In the genomic region with DNA sequence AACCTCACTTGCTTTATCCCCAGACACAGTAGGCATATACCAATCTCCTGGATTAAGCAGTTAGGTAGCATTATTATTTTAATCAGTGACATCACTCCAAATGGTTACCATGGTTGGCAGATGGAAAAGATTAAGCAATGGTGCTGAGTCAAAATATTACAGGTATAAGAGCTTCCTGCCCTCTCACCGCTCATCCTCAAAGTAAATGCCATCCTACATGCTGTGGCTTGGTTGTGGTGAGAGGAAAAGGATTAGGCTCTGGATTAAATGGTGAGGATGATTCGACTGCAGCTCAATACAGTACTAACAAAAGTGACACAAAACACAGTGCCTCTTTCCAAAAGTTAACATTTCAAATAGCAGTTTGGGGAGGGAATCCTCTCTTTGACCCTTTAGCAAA, we compare ENCODE assay signal across 22 cellular contexts.
"Had no signal": no experiment of that assay in that cellular context is flagged by ENCODE, and none has a peak within 500 bp of the region (broad histone marks: within the 10 kb centered on the region; RNA-seq: fewer than 3 reads in every experiment).

No MANE protein-coding gene starts in this region.

- H3K36me3 ChIP-seq: heart right ventricle, lower lobe of right lung, sigmoid colon, uterus had no signal

- H3K27ac Mint-ChIP-seq: activated CD4-positive, alpha-beta memory T cell treated with anti-CD3 and anti-CD28 coated beads, Interleukin-2, amount 10 ng/mL, durations not matched to agents 7 days and 5 days; activated CD4-positive, alpha-beta T cell treated with anti-CD3 and anti-CD28 coated beads, Interleukin-2, amount 10 ng/mL, durations not matched to agents 24 days and 14 days; activated naive CD8-positive, alpha-beta T cell treated with anti-CD3 and anti-CD28 coated beads, Interleukin-2, amount 50 U/mL, for 24 hours; naive B cell had no signal

- H3K27ac ChIP-seq: body of pancreas, esophagus squamous epithelium, heart right ventricle, lower lobe of right lung, sigmoid colon, testis, uterus had no signal

- H3K4me3 ChIP-seq: body of pancreas, esophagus squamous epithelium, heart right ventricle, lower lobe of right lung, sigmoid colon, smooth muscle cell, testis, uterus had no signal

- H3K9me3 Mint-ChIP-seq: activated CD4-positive, alpha-beta memory T cell treated with anti-CD3 and anti-CD28 coated beads, Interleukin-2, amount 10 ng/mL, durations not matched to agents 7 days and 5 days; activated naive CD8-positive, alpha-beta T cell treated with anti-CD3 and anti-CD28 coated beads, Interleukin-2, amount 50 U/mL, for 24 hours had no signal

- H3K4me1 ChIP-seq: body of pancreas, lower lobe of right lung, sigmoid colon, testis, uterus had no signal

- H3K4me2 ChIP-seq: smooth muscle cell had no signal

- H3K4me3 Mint-ChIP-seq: activated CD4-positive, alpha-beta memory T cell treated with anti-CD3 and anti-CD28 coated beads, Interleukin-2, amount 10 ng/mL, durations not matched to agents 7 days and 5 days; activated CD4-positive, alpha-beta T cell treated with anti-CD3 and anti-CD28 coated beads, Interleukin-2, amount 10 ng/mL, durations not matched to agents 24 days and 14 days; activated naive CD8-positive, alpha-beta T cell treated with anti-CD3 and anti-CD28 coated beads, Interleukin-2, amount 50 U/mL, for 24 hours; naive B cell; neural crest cell had no signal

- H3K4me1 Mint-ChIP-seq: activated CD4-positive, alpha-beta memory T cell treated with anti-CD3 and anti-CD28 coated beads, Interleukin-2, amount 10 ng/mL, durations not matched to agents 7 days and 5 days; activated CD4-positive, alpha-beta T cell treated with anti-CD3 and anti-CD28 coated beads, Interleukin-2, amount 10 ng/mL, durations not matched to agents 24 days and 14 days; activated naive CD8-positive, alpha-beta T cell treated with anti-CD3 and anti-CD28 coated beads, Interleukin-2, amount 50 U/mL, for 24 hours; naive B cell had no signal

- ATAC-seq: activated naive CD8-positive, alpha-beta T cell treated with anti-CD3 and anti-CD28 coated beads, Interleukin-2, amount 50 U/mL, for 24 hours; body of pancreas; heart right ventricle; left lobe of liver; lower lobe of right lung had no signal

- H3K9me3 ChIP-seq: body of pancreas, esophagus squamous epithelium, heart right ventricle, lower lobe of right lung, sigmoid colon, testis, uterus had no signal

- H3K27me3 ChIP-seq: body of pancreas, testis, uterus had no signal

- H3K36me3 Mint-ChIP-seq: naive B cell had no signal

- DNase-seq: activated CD4-positive, alpha-beta memory T cell treated with anti-CD3 and anti-CD28 coated beads, Interleukin-2, amount 10 ng/mL, durations not matched to agents 7 days and 5 days; activated CD4-positive, alpha-beta T cell treated with anti-CD3 and anti-CD28 coated beads, Interleukin-2, amount 10 ng/mL, durations not matched to agents 24 days and 14 days; activated gamma-delta T cell; activated naive CD4-positive, alpha-beta T cell treated with anti-CD3 and anti-CD28 coated beads, Interleukin-2, amount 50 U/mL, for 16 hours; activated naive CD8-positive, alpha-beta T cell treated with anti-CD3 and anti-CD28 coated beads, Interleukin-2, amount 50 U/mL, for 24 hours; body of pancreas; caudate nucleus; effector memory CD4-positive, alpha-beta T cell; esophagus squamous epithelium; heart right ventricle; islet precursor cell; lower lobe of right lung; naive B cell; sigmoid colon; stimulated activated CD4-positive, alpha-beta T cell treated with anti-CD3 and anti-CD28 coated beads, Interleukin-2, amount 100 ng/mL, for 48 hours; stimulated activated naive CD4-positive, alpha-beta T cell; testis; trophoblast cell; uterus had no signal
